ENCODE assay signal across 16 cellular contexts in the genomic region with DNA sequence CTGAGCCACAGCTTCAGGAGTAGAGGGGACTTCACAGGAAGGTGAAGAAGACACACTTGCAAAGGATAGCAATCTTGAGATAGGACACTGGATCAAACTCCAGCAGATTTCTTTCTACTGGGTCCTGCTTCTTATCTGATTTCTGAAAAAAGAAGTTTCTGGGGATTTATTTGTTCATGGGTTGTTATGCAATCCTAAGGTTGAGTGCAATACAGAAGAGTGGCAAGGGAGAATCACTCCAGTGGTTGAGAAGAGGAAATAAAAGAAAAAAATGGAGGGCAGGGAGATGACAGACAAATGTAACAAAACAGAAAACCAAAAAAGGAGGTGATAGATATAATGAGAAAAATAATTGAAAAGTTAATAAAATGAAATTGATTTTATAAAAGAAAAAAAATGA.
DNase-seq lines count a peak whose midpoint lies in the region; ATAC-seq and TF ChIP-seq lines count a peak whose summit lies in the region.
"Had no signal": no experiment of that assay in that cellular context is flagged by ENCODE, and none has a peak within 500 bp of the region (broad histone marks: within the 10 kb centered on the region; RNA-seq: fewer than 3 reads in every experiment).

No MANE protein-coding gene starts in this region.

- no peak overlapping the region for H3K23ac ChIP-seq in neuronal stem cell (ENCODE audit: low read depth, low read length, poor library complexity)

- no peak overlapping the region for H2BK15ac ChIP-seq in neuronal stem cell (ENCODE audit: low read length)

- H3K79me1 ChIP-seq in neuronal stem cell (ENCODE audit: low read depth, low read length): no peaks in the 10 kb centered on the region

- no peak overlapping the region for H3K9ac ChIP-seq in neuronal stem cell (ENCODE audit: low read depth, low read length, poor library complexity)

- intact Hi-C loops in upper lobe of right lung (cut with DNase I): no loop called here

- DNase-seq in NOMO-1 treated with DMSO at 0.1 percent for 48 hours (lab: John Stamatoyannopoulos, UW; ENCODE audit: unreplicated experiment): peak; percentile 68
- no peak for DNase-seq in NOMO-1 treated with dmso at 0.1 percent for 144 hours (lab: John Stamatoyannopoulos, UW; ENCODE audit: unreplicated experiment)
- DNase-seq in MV-4-11 (lab: John Stamatoyannopoulos, UW): peak; percentile 59
- peak; percentile 68 for DNase-seq in SKM-1 treated with dmso at 0.1 percent for 144 hours (lab: John Stamatoyannopoulos, UW; ENCODE audit: unreplicated experiment)
- DNase-seq in upper lobe of right lung: no peak
- no peak for DNase-seq in T-helper 9 cell
- no peak for DNase-seq in neuronal stem cell (ENCODE audit: low spot score)
- DNase-seq: ACHN; C1 segment of cervical spinal cord; CD4-positive, alpha-beta memory T cell; DMS153; DMS79 treated with DMSO at 0.1 percent for 48 hours; EL had no signal

- H3K27ac ChIP-seq in upper lobe of right lung (no peak overlapping the region), gastroesophageal sphincter (no peak overlapping the region), neuronal stem cell (replicated peaks; ENCODE audit: low read length) (no peak overlapping the region)
- H3K27ac ChIP-seq: 22Rv1 had no signal

- H2AK5ac ChIP-seq in neuronal stem cell (ENCODE audit: low read depth, low read length): no peak overlapping the region

- no peak for TF ChIP-seq EP300 in gastroesophageal sphincter (IDR thresholded peaks at IDR 0.05)

- no peak for TF ChIP-seq CTCF in upper lobe of right lung (IDR thresholded peaks at IDR 0.05)
- TF ChIP-seq CTCF in gastroesophageal sphincter (IDR thresholded peaks at IDR 0.05): no peak

- H3K27me3 ChIP-seq in upper lobe of right lung (no peaks in the 10 kb centered on the region), gastroesophageal sphincter (no peaks in the 10 kb centered on the region), neuronal stem cell (ENCODE audit: control insufficient read depth in 3 of 3, insufficient read depth in 3 of 3, low read depth in 1 of 3, low read length in 3 of 3) (no peaks in the 10 kb centered on the region)

- H3K18ac ChIP-seq in neuronal stem cell (ENCODE audit: low read length): no peak overlapping the region

- no peaks in the 10 kb centered on the region for H3K9me3 ChIP-seq in upper lobe of right lung
- no peaks in the 10 kb centered on the region for H3K9me3 ChIP-seq in gastroesophageal sphincter
- no peaks in the 10 kb centered on the region for H3K9me3 ChIP-seq in neuronal stem cell (replicated peaks in 1 of 2; ENCODE audit: control insufficient read depth in 2 of 2, insufficient read depth in 1 of 2, low read depth in 1 of 2, low read length in 2 of 2)
- H3K9me3 ChIP-seq: HAP-1 had no signal

- H4K91ac ChIP-seq in neuronal stem cell (ENCODE audit: low read depth, low read length, poor library complexity): no peak overlapping the region

- H3K36me3 ChIP-seq in upper lobe of right lung (no peaks in the 10 kb centered on the region), gastroesophageal sphincter (no peaks in the 10 kb centered on the region), neuronal stem cell (replicated peaks in 1 of 2; ENCODE audit: control insufficient read depth in 2 of 2, insufficient read depth in 2 of 2, low read length in 2 of 2) (no peaks in the 10 kb centered on the region)
- H3K36me3 ChIP-seq: HAP-1 had no signal

- H3K4me3 ChIP-seq in upper lobe of right lung (no peak overlapping the region), gastroesophageal sphincter (no peak overlapping the region), neuronal stem cell (ENCODE audit: low read length in 2 of 2) (no peak overlapping the region)
- H3K4me3 ChIP-seq: HAP-1 had no signal

- no peak overlapping the region for H2BK120ac ChIP-seq in neuronal stem cell (ENCODE audit: low read depth, low read length)

- no peak overlapping the region for H4K8ac ChIP-seq in neuronal stem cell (ENCODE audit: low read depth, low read length)

- ATAC-seq in upper lobe of right lung (peak; percentile 43), gastroesophageal sphincter (no peak)

- H3K4me2 ChIP-seq in neuronal stem cell (ENCODE audit: insufficient read depth, low read length, poor library complexity, severe bottlenecking): no peak overlapping the region

- TF ChIP-seq POLR2A in gastroesophageal sphincter (IDR thresholded peaks at IDR 0.05): no peak

- no peak overlapping the region for H2BK5ac ChIP-seq in neuronal stem cell (ENCODE audit: low read length)

- no peak overlapping the region for H3K4ac ChIP-seq in neuronal stem cell (ENCODE audit: low read length)

- no peak overlapping the region for H2BK12ac ChIP-seq in neuronal stem cell (ENCODE audit: low read length)

- no peak overlapping the region for H2AFZ ChIP-seq in neuronal stem cell (ENCODE audit: low read length)

- H3K14ac ChIP-seq in neuronal stem cell (ENCODE audit: low read length): no peak overlapping the region

- H3K4me1 ChIP-seq in upper lobe of right lung (no peaks in the 10 kb centered on the region), gastroesophageal sphincter (no peaks in the 10 kb centered on the region), neuronal stem cell (ENCODE audit: control insufficient read depth in 2 of 2, insufficient read depth in 1 of 2, low read depth in 1 of 2, low read length in 2 of 2) (peaks cover 2 to 4% of the 10 kb centered on the region in 2 donors)
- H3K4me1 ChIP-seq: HAP-1 had no signal

Comparison
In these comparisons a context has a peak if more than half of its experiments do, and no peak if none do; other contexts are left out.
1. DNase-seq: peak in NOMO-1 treated with DMSO at 0.1 percent for 48 hours (single experiment), MV-4-11 (single experiment) and SKM-1 treated with dmso at 0.1 percent for 144 hours (single experiment); none in NOMO-1 treated with dmso at 0.1 percent for 144 hours (single experiment), upper lobe of right lung (single experiment), T-helper 9 cell (single experiment) and neuronal stem cell (single experiment).